Comparison of ENCODE assay signal across 1 cellular context in genomic region chr2:160223560-160223959, GRCh38.
TF ChIP-seq lines count a peak whose summit lies in the region.

No MANE protein-coding gene starts in this region.

TF ChIP-seq in HepG2, 621 proteins besides CTCF, POLR2A, EP300 and RAD21:
- TF ChIP-seq ZNF83 (CRISPR knock-in tag; IDR thresholded peaks at IDR 0.05; ENCODE audit: borderline replicate concordance) (no peak), NFAT5 (CRISPR knock-in tag; IDR thresholded peaks at IDR 0.05) (no peak), HIVEP1 (CRISPR knock-in tag; IDR thresholded peaks at IDR 0.05) (no peak), ZNF432 (CRISPR knock-in tag; IDR thresholded peaks at IDR 0.05; ENCODE audit: borderline replicate concordance) (no peak), ZBTB7A (CRISPR knock-in tag; IDR thresholded peaks at IDR 0.05) (no peak), ELK4 (CRISPR knock-in tag; IDR thresholded peaks at IDR 0.05; ENCODE audit: borderline replicate concordance) (no peak), ZNF460 (CRISPR knock-in tag; IDR thresholded peaks at IDR 0.05; ENCODE audit: borderline replicate concordance) (no peak), CREB3 (CRISPR knock-in tag; IDR thresholded peaks at IDR 0.05) (no peak), ZBTB34 (CRISPR knock-in tag; IDR thresholded peaks at IDR 0.05) (no peak), ARHGAP35 (CRISPR knock-in tag; IDR thresholded peaks at IDR 0.05; ENCODE audit: borderline replicate concordance) (no peak), NCOA1 (CRISPR knock-in tag; IDR thresholded peaks at IDR 0.05) (no peak), CSRNP2 (CRISPR knock-in tag; conservative IDR thresholded peaks at IDR 0.05; ENCODE audit: low read depth) (no peak)
